25 cellular contexts compared by ENCODE assay signal in the genomic region with DNA sequence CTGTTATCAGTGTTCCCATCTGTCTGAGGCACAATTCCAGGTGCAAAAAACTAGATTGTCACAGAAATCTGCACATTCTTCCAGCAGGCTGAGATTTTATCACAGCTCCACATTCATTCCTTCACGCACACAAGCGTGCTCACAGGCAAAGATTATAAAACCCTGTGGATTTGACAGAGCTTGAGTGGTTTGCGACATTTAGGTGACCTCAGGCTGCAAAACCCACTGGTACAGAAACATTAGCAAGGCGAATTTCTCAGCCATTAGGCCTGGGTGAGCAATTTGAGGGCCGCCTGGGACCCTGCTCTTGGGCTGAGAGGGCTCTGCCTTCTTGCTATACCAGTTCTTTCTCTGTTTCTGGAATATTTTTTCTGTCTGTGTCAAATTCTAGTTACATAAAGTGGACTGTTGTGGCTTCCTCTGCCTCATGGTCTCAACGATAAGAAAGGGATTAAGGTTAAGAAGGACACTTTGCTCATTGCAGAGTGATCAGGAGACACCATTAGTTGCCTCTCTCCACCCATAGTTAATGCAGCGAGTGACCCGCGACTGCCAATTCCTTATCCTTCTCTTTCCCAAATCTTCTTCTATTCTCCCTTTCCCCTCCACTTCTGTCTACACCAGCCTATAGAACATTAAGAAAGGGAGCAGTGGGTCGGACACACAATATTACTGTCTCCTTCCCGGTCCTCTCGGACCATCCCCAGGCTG.
A peak's percentile ranks its signal among the peaks of the same experiment; 100 is the strongest.
DNase-seq lines count a peak whose midpoint lies in the region; ATAC-seq and TF ChIP-seq lines count a peak whose summit lies in the region.
"Had no signal": no experiment of that assay in that cellular context is flagged by ENCODE, and none has a peak within 500 bp of the region (broad histone marks: within the 10 kb centered on the region; RNA-seq: fewer than 3 reads in every experiment).

No MANE protein-coding gene starts in this region.

- no peak overlapping the region for H3K9ac ChIP-seq in trophoblast cell (ENCODE audit: low read length)

- no peak overlapping the region for H2AK5ac ChIP-seq in trophoblast cell (ENCODE audit: low read length)

- H2BK120ac ChIP-seq in trophoblast cell (ENCODE audit: insufficient read depth, low read length, poor library complexity) = peak overlapping the region; percentile 37

- peak overlapping the region; percentile 85 for H4K91ac ChIP-seq in trophoblast cell (ENCODE audit: low read depth, low read length)

- no peak overlapping the region for H3K23ac ChIP-seq in trophoblast cell (ENCODE audit: low read length)

- peaks cover 10% of the 10 kb centered on the region for H3K79me1 ChIP-seq in trophoblast cell (ENCODE audit: low read length)

- H2BK12ac ChIP-seq in trophoblast cell (ENCODE audit: low read length) = peak overlapping the region; percentile 16

- H3K9me3 ChIP-seq in ascending aorta = no peaks in the 10 kb centered on the region
- H3K9me3 ChIP-seq in right atrium auricular region = no peaks in the 10 kb centered on the region
- no peaks in the 10 kb centered on the region for H3K9me3 ChIP-seq in trophoblast cell (ENCODE audit: insufficient read depth, low read depth, low read length)
- H3K9me3 ChIP-seq: SJSA1 had no signal

- H3K79me2 ChIP-seq in trophoblast cell (ENCODE audit: control insufficient read depth, insufficient read depth, low read length, poor library complexity) = no peaks in the 10 kb centered on the region

- H3K27me3 ChIP-seq in ascending aorta (no peaks in the 10 kb centered on the region), right atrium auricular region (no peaks in the 10 kb centered on the region), trophoblast cell (ENCODE audit: insufficient read depth, low read length) (no peaks in the 10 kb centered on the region)
- H3K27me3 ChIP-seq: cardiac muscle cell, SJSA1 had no signal

- H3K4ac ChIP-seq in trophoblast cell (ENCODE audit: low read depth, low read length) = peak overlapping the region; percentile 49

- no peaks in the 10 kb centered on the region for H3K36me3 ChIP-seq in ascending aorta
- no peaks in the 10 kb centered on the region for H3K36me3 ChIP-seq in right atrium auricular region
- no peaks in the 10 kb centered on the region for H3K36me3 ChIP-seq in trophoblast cell (ENCODE audit: control insufficient read depth in 1 of 2, insufficient read depth in 2 of 2, low read length in 2 of 2)
- H3K36me3 ChIP-seq in urinary bladder (ENCODE audit: insufficient read depth) = no peaks in the 10 kb centered on the region
- H3K36me3 ChIP-seq: cardiac muscle cell, SJSA1 had no signal

- WGBS in trophoblast cell (ENCODE audit: extremely low coverage, insufficient coverage, insufficient read length) = no CpG with 5 or more reads among the region's 12 CpGs
- WGBS in urinary bladder = 41% methylated on average over 12 of the region's 12 CpGs

- DNase-seq in ascending aorta (ENCODE audit: low spot score in 2 of 2) (no peak), right atrium auricular region (ENCODE audit: low spot score) (no peak), trophoblast cell (peak; percentile 68 to 88), NCI-H69 (lab: John Stamatoyannopoulos, UW) (no peak), HK-2 (ENCODE audit: unreplicated experiment) (no peak)
- DNase-seq: activated CD4-positive, alpha-beta T cell treated with anti-CD3 and anti-CD28 coated beads, Interleukin-2, amount 50 U/mL, for 48 hours; activated effector memory CD4-positive, alpha-beta T cell treated with anti-CD3 and anti-CD28 coated beads, Interleukin-2, amount 50 U/mL, for 16 hours; CD4-positive, CD25-positive, alpha-beta regulatory T cell; dermis blood vessel endothelial cell; DMS53; foreskin melanocyte; KG1; kidney glomerular epithelial cell; natural killer cell; NCI-H1694 treated with DMSO at 0.1 percent for 48 hours; NCI-H2227 treated with DMSO at 0.1 percent for 48 hours; PC-9; stimulated activated CD4-positive, alpha-beta T cell treated with anti-CD3 and anti-CD28 coated beads, Interleukin-4, amount 100 ng/mL, for 24 hours; stimulated activated naive CD8-positive, alpha-beta T cell treated with anti-CD3 and anti-CD28 coated beads, Interleukin-15, amount 100 ng/mL, for 72 hours had no signal

- peak overlapping the region; percentile 42 for H4K8ac ChIP-seq in trophoblast cell (ENCODE audit: low read depth, low read length)

- H3K18ac ChIP-seq in trophoblast cell (ENCODE audit: low read length) = peak overlapping the region; percentile 48

- H2AFZ ChIP-seq in trophoblast cell (ENCODE audit: insufficient read depth, low read length, poor library complexity) = no peak overlapping the region
- H2AFZ ChIP-seq: PC-9 had no signal

- H3K4me1 ChIP-seq in ascending aorta (peaks cover 0 to 22% of the 10 kb centered on the region in 2 donors), right atrium auricular region (no peaks in the 10 kb centered on the region), trophoblast cell (ENCODE audit: control insufficient read depth in 1 of 2, insufficient read depth in 2 of 2, low read length in 2 of 2) (peaks cover 17 to 28% of the 10 kb centered on the region in 2 experiments), urinary bladder (ENCODE audit: insufficient read depth) (no peaks in the 10 kb centered on the region)

- TF ChIP-seq CTCF in ascending aorta (IDR thresholded peaks at IDR 0.05) = no peak
- TF ChIP-seq CTCF in right atrium auricular region (IDR thresholded peaks at IDR 0.05) = no peak

- H3K4me3 ChIP-seq in ascending aorta = peak overlapping the region in 1 of 2 donors; percentile 51
- peak overlapping the region in 1 of 2 donors; percentile 24 for H3K4me3 ChIP-seq in right atrium auricular region
- no peak overlapping the region for H3K4me3 ChIP-seq in trophoblast cell (ENCODE audit: low read depth, low read length)
- peak overlapping the region; percentile 49 for H3K4me3 ChIP-seq in urinary bladder (ENCODE audit: low read depth, low read length)
- H3K4me3 ChIP-seq: cardiac muscle cell, GM12878, PC-9, SJSA1 had no signal

- no peak for ATAC-seq in HG03196 (IDR thresholded peaks at IDR 0.05; ENCODE audit: unreplicated experiment)
- ATAC-seq: GM12878; natural killer cell; stimulated activated naive CD8-positive, alpha-beta T cell treated with anti-CD3 and anti-CD28 coated beads, Interleukin-15, amount 100 ng/mL, for 72 hours; WTC11 had no signal

- peak overlapping the region; percentile 35 to 58 for H3K27ac ChIP-seq in ascending aorta
- peak overlapping the region; percentile 59 to 72 for H3K27ac ChIP-seq in right atrium auricular region
- peak overlapping the region; percentile 24 for H3K27ac ChIP-seq in trophoblast cell (ENCODE audit: low read depth, low read length)
- H3K27ac ChIP-seq in urinary bladder (ENCODE audit: low read depth) = peak overlapping the region; percentile 84
- H3K27ac ChIP-seq: cardiac muscle cell, PC-9, SJSA1 had no signal

- H2BK5ac ChIP-seq in trophoblast cell (ENCODE audit: low read depth, low read length, poor library complexity) = peak overlapping the region; percentile 45

- intact Hi-C loops in ascending aorta (cut with DNase I) = loop anchor here (5.0 kb wide), 1 partner anchor 116 kb away; no protein-coding TSS in a partner anchor

- H4K12ac ChIP-seq in trophoblast cell (ENCODE audit: low read depth, low read length) = no peak overlapping the region

- no peak overlapping the region for H3K4me2 ChIP-seq in trophoblast cell (ENCODE audit: low read length)
- H3K4me2 ChIP-seq: PC-9 had no signal

- H3K14ac ChIP-seq in trophoblast cell (ENCODE audit: low read length) = peak overlapping the region; percentile 50

Comparison
In these comparisons a context has a peak if more than half of its experiments do, and no peak if none do; other contexts are left out.
1. DNase-seq: peak in trophoblast cell (2 of 2); none in ascending aorta (0 of 2), right atrium auricular region (single experiment), NCI-H69 (single experiment) and HK-2 (single experiment).
2. H3K27ac ChIP-seq: peak in every context shown above with its lines; median percentile 84 in urinary bladder; 66 in right atrium auricular region; 46 in ascending aorta; 24 in trophoblast cell.